8 cellular contexts compared by ENCODE assay signal in the genomic region with DNA sequence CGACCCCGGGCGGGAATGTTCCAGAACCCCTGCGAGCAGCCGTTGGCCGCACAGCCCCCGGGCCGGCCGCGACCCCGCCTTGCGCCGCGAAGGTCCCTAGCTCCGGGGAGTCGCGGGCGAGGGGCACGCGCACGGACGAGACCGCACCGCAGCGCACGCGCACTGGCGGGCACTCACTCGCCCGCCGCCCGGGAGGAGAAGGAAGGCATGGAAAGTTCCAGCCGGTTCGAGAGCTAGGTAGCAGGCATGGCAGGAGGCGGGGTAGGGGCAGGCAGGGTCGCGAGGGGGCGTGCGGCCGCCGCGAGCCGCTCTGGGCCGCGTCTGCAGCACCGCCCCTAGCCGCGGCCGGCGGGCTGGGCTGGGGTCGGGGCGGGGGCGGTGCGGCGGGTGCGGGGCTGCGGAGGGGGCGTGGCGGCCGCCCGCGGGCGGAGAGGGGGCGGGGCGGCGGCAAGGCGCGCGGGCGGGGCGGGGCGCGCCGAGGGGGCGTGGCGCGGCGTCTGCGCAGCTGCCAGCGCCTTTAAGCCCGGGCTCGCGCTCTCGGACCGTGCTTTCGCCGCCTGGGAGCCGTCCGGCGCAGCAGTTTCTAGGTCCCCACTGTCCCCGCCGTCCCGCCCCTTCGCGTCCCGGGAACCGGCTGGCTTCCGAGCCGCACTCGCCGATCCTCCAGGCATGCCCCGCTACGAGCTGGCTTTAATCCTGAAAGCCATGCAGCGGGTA. TPM values are rescaled to one million over a fixed set of nuclear protein-coding genes. Genes with fewer than 3 reads are reported as not detected.
DNase-seq lines count a peak whose midpoint lies in the region; ATAC-seq and TF ChIP-seq lines count a peak whose summit lies in the region.

A gene (plus strand): TSS at position 547 of the 717 bp plus-strand sequence. CDS start 123 bp downstream, at position 670.
A gene (plus strand): TSS at position 547 of the 717 bp plus-strand sequence. CDS start 21,621 bp downstream, outside the sequence.

- H3K36me3 Mint-ChIP-seq in IgD-negative memory B cell (peaks cover 6% of the 10 kb centered on the region), naive B cell (no peaks in the 10 kb centered on the region)
- H3K36me3 Mint-ChIP-seq in activated T-helper 1 cell treated with anti-CD3 and anti-CD28 coated beads, Interleukin-12 subunit alpha, Interleukin-12 subunit beta, Interleukin-2, Interleukin-4 antibody, amounts not matched to agents 30 ng/mL and 10 ng/mL and 1 ng/mL, durations not matched to agents 14 hours and 24 hours and 36 hours (ENCODE audit: low read depth): peaks cover 35% of the 10 kb centered on the region
- H3K36me3 Mint-ChIP-seq in stimulated activated effector memory CD8-positive, alpha-beta T cell treated with anti-CD3 and anti-CD28 coated beads, Interleukin-12 subunit alpha, Interleukin-12 subunit beta, amount 100 ng/mL, for 72 hours: peaks cover 46% of the 10 kb centered on the region

- H3K4me1 Mint-ChIP-seq in IgD-negative memory B cell (peaks cover 38 to 40% (median 38%) of the 10 kb centered on the region in 3 donors), naive B cell (peaks cover 28 to 43% (median 33%) of the 10 kb centered on the region in 3 donors)
- peaks cover 43% of the 10 kb centered on the region for H3K4me1 Mint-ChIP-seq in activated T-helper 1 cell treated with anti-CD3 and anti-CD28 coated beads, Interleukin-12 subunit alpha, Interleukin-12 subunit beta, Interleukin-2, Interleukin-4 antibody, amounts not matched to agents 30 ng/mL and 10 ng/mL and 1 ng/mL, durations not matched to agents 14 hours and 24 hours and 36 hours (ENCODE audit: low read depth)
- H3K4me1 Mint-ChIP-seq in stimulated activated effector memory CD8-positive, alpha-beta T cell treated with anti-CD3 and anti-CD28 coated beads, Interleukin-12 subunit alpha, Interleukin-12 subunit beta, amount 100 ng/mL, for 72 hours: peaks cover 44% of the 10 kb centered on the region

- H3K27me3 ChIP-seq in Peyer's patch: no peaks in the 10 kb centered on the region
- H3K27me3 ChIP-seq in fibroblast of lung (ENCODE audit: control insufficient read depth, insufficient read depth, low read length): no peaks in the 10 kb centered on the region

- H3K4me3 ChIP-seq in Peyer's patch (peak within 1 kb of the TSS; percentile 87 to 96 (median 91)), fibroblast of lung (replicated peaks in 1 of 4; ENCODE audit: control extremely low read depth in 1 of 4, insufficient read depth in 1 of 4, low read depth in 3 of 4, low read length in 4 of 4) (peak within 1 kb of the TSS; percentile 67 to 80 (median 80))

- peak; percentile 62 to 84 for TF ChIP-seq POLR2A in Peyer's patch (IDR thresholded peaks at IDR 0.05)

- H3K9ac ChIP-seq in fibroblast of lung (ENCODE audit: insufficient read depth, low read length): peak within 1 kb of the TSS; percentile 76

- H3K4me3 Mint-ChIP-seq in IgD-negative memory B cell (peak within 1 kb of the TSS; percentile 91 to 98 (median 96)), naive B cell (peak within 1 kb of the TSS; percentile 85 to 98 (median 92))
- H3K4me3 Mint-ChIP-seq in activated T-helper 1 cell treated with anti-CD3 and anti-CD28 coated beads, Interleukin-12 subunit alpha, Interleukin-12 subunit beta, Interleukin-2, Interleukin-4 antibody, amounts not matched to agents 30 ng/mL and 10 ng/mL and 1 ng/mL, durations not matched to agents 14 hours and 24 hours and 36 hours: peak within 1 kb of the TSS; percentile 96
- peak within 1 kb of the TSS; percentile 91 for H3K4me3 Mint-ChIP-seq in stimulated activated effector memory CD8-positive, alpha-beta T cell treated with anti-CD3 and anti-CD28 coated beads, Interleukin-12 subunit alpha, Interleukin-12 subunit beta, amount 100 ng/mL, for 72 hours

- TF ChIP-seq CTCF in Peyer's patch (IDR thresholded peaks at IDR 0.05) (peak in 1 of 6 experiments; percentile 5), fibroblast of lung (conservative IDR thresholded peaks at IDR 0.05 in 1 of 2, IDR thresholded peaks at IDR 0.05 in 1 of 2; ENCODE audit: low read depth in 1 of 2, low read length in 2 of 2) (no peak)

- H3K36me3 ChIP-seq in Peyer's patch: peaks cover 0 to 4% (median 0%) of the 10 kb centered on the region in 3 donors
- no peaks in the 10 kb centered on the region for H3K36me3 ChIP-seq in fibroblast of lung (ENCODE audit: control insufficient read depth, insufficient read depth, low read length)

- intact Hi-C loops in activated T-helper 1 cell treated with anti-CD3 and anti-CD28 coated beads, Interleukin-12 subunit alpha, Interleukin-12 subunit beta, Interleukin-2, Interleukin-4 antibody, amounts not matched to agents 30 ng/mL and 10 ng/mL and 1 ng/mL, durations not matched to agents 14 hours and 24 hours and 36 hours (cut with micrococcal nuclease): loop anchor here (2.0 to 10.0 kb wide), 4 partner anchors 50 to 542 kb away; a partner anchor contains a TSS

- peak within 1 kb of the TSS; percentile 84 to 97 (median 94) for H3K27ac ChIP-seq in Peyer's patch
- peak within 1 kb of the TSS; percentile 61 for H3K27ac ChIP-seq in fibroblast of lung (ENCODE audit: insufficient read depth, low read length)

- H3K27ac Mint-ChIP-seq in IgD-negative memory B cell: peak within 1 kb of the TSS; percentile 91 to 96 (median 95)
- peak within 1 kb of the TSS; percentile 90 for H3K27ac Mint-ChIP-seq in activated T-helper 1 cell treated with anti-CD3 and anti-CD28 coated beads, Interleukin-12 subunit alpha, Interleukin-12 subunit beta, Interleukin-2, Interleukin-4 antibody, amounts not matched to agents 30 ng/mL and 10 ng/mL and 1 ng/mL, durations not matched to agents 14 hours and 24 hours and 36 hours
- H3K27ac Mint-ChIP-seq in naive B cell: peak within 1 kb of the TSS; percentile 66 to 95 (median 88)
- H3K27ac Mint-ChIP-seq in stimulated activated effector memory CD8-positive, alpha-beta T cell treated with anti-CD3 and anti-CD28 coated beads, Interleukin-12 subunit alpha, Interleukin-12 subunit beta, amount 100 ng/mL, for 72 hours: peak within 1 kb of the TSS; percentile 89

- peaks cover 30% of the 10 kb centered on the region for H3K79me2 ChIP-seq in fibroblast of lung (ENCODE audit: control insufficient read depth, insufficient read depth, low read length)

- peak; percentile 80 for ATAC-seq in GM21529 (IDR thresholded peaks at IDR 0.05; ENCODE audit: unreplicated experiment)
- ATAC-seq in naive B cell (ENCODE audit: low read depth in 2 of 2): peak; percentile 73 to 74
- ATAC-seq in stimulated activated effector memory CD8-positive, alpha-beta T cell treated with anti-CD3 and anti-CD28 coated beads, Interleukin-12 subunit alpha, Interleukin-12 subunit beta, amount 100 ng/mL, for 72 hours: peak; percentile 84

- H3K4me1 ChIP-seq in Peyer's patch (peaks cover 0 to 21% (median 3%) of the 10 kb centered on the region in 4 donors), fibroblast of lung (ENCODE audit: control insufficient read depth, extremely low read depth, insufficient read depth, low read length) (no peaks in the 10 kb centered on the region)

- no peaks in the 10 kb centered on the region for H3K9me3 ChIP-seq in Peyer's patch
- H3K9me3 ChIP-seq in fibroblast of lung (ENCODE audit: control insufficient read depth, insufficient read depth, low read depth, low read length): no peaks in the 10 kb centered on the region

- H4K20me1 ChIP-seq in fibroblast of lung (ENCODE audit: control insufficient read depth, extremely low read depth, insufficient read depth, low read length): no peaks in the 10 kb centered on the region

- H3K27me3 Mint-ChIP-seq in IgD-negative memory B cell (no peaks in the 10 kb centered on the region), naive B cell (no peaks in the 10 kb centered on the region)
- H3K27me3 Mint-ChIP-seq in activated T-helper 1 cell treated with anti-CD3 and anti-CD28 coated beads, Interleukin-12 subunit alpha, Interleukin-12 subunit beta, Interleukin-2, Interleukin-4 antibody, amounts not matched to agents 30 ng/mL and 10 ng/mL and 1 ng/mL, durations not matched to agents 14 hours and 24 hours and 36 hours (ENCODE audit: insufficient read depth): peaks cover 4% of the 10 kb centered on the region

- DNase-seq in DMS153 treated with DMSO at 0.1 percent for 48 hours (lab: John Stamatoyannopoulos, UW; ENCODE audit: unreplicated experiment): peak; percentile 46
- peak; percentile 78 to 92 (median 91) for DNase-seq in Peyer's patch
- peak; percentile 67 for DNase-seq in activated T-helper 1 cell treated with anti-CD3 and anti-CD28 coated beads, Interleukin-12 subunit alpha, Interleukin-12 subunit beta, Interleukin-2, Interleukin-4 antibody, amounts not matched to agents 30 ng/mL and 10 ng/mL and 1 ng/mL, durations not matched to agents 14 hours and 24 hours and 36 hours (ENCODE audit: low spot score)
- DNase-seq in fibroblast of lung (ENCODE audit: low read depth in 2 of 2): peak; percentile 79 to 82
- peak; percentile 69 for DNase-seq in naive B cell
- DNase-seq in stimulated activated effector memory CD8-positive, alpha-beta T cell treated with anti-CD3 and anti-CD28 coated beads, Interleukin-12 subunit alpha, Interleukin-12 subunit beta, amount 100 ng/mL, for 72 hours (ENCODE audit: low spot score in 2 of 2): peak; percentile 65 to 90

- H3K4me2 ChIP-seq in fibroblast of lung (ENCODE audit: extremely low read depth, insufficient read depth, low read length): peak within 1 kb of the TSS; percentile 87

- H3K9me3 Mint-ChIP-seq in IgD-negative memory B cell (no peaks in the 10 kb centered on the region), naive B cell (no peaks in the 10 kb centered on the region)
- H3K9me3 Mint-ChIP-seq in activated T-helper 1 cell treated with anti-CD3 and anti-CD28 coated beads, Interleukin-12 subunit alpha, Interleukin-12 subunit beta, Interleukin-2, Interleukin-4 antibody, amounts not matched to agents 30 ng/mL and 10 ng/mL and 1 ng/mL, durations not matched to agents 14 hours and 24 hours and 36 hours: no peaks in the 10 kb centered on the region
- H3K9me3 Mint-ChIP-seq in stimulated activated effector memory CD8-positive, alpha-beta T cell treated with anti-CD3 and anti-CD28 coated beads, Interleukin-12 subunit alpha, Interleukin-12 subunit beta, amount 100 ng/mL, for 72 hours: no peaks in the 10 kb centered on the region

- peak within 1 kb of the TSS; percentile 63 for H2AFZ ChIP-seq in fibroblast of lung (ENCODE audit: low read length)

RNA-seq across cellular contexts. Expression of the first gene that starts in this region (rescaled TPM):
- polyA plus RNA-seq in IgD-negative memory B cell (162 TPM), fibroblast of lung (45.6 and 58.7 TPM in 2 replicates), naive B cell (ENCODE audit: low read depth in 6 of 6) (100 to 1,000 TPM in 3 of 6 donors, 10 to 100 TPM in 3; 92.5 to 132 (median 103) TPM)
- total RNA-seq in Peyer's patch (10 to 100 TPM; 20.3 to 29.7 (median 22.7) TPM), fibroblast of lung (19.3 and 20.0 TPM in 2 replicates)
- 137 and 139 TPM in 2 replicates for total RNA-seq in activated T-helper 1 cell treated with anti-CD3 and anti-CD28 coated beads, Interleukin-12 subunit alpha, Interleukin-12 subunit beta, Interleukin-2, Interleukin-4 antibody, amounts not matched to agents 30 ng/mL and 10 ng/mL and 1 ng/mL, durations not matched to agents 14 hours and 24 hours and 36 hours
- 56.6 and 75.7 TPM in 2 replicates for polyA plus RNA-seq in fibroblast of lung (2012)
- 3.8 and 6.4 TPM in 2 replicates for polyA minus RNA-seq in fibroblast of lung (ENCODE audit: low replicate concordance)

RNA-seq across cellular contexts. Expression of the second gene that starts in this region (rescaled TPM):
- polyA plus RNA-seq in IgD-negative memory B cell: 0.93 TPM
- 10 to 100 TPM; 15.8 to 20.5 (median 17.7) TPM for total RNA-seq in Peyer's patch
- 45.4 and 48.0 TPM in 2 replicates for total RNA-seq in activated T-helper 1 cell treated with anti-CD3 and anti-CD28 coated beads, Interleukin-12 subunit alpha, Interleukin-12 subunit beta, Interleukin-2, Interleukin-4 antibody, amounts not matched to agents 30 ng/mL and 10 ng/mL and 1 ng/mL, durations not matched to agents 14 hours and 24 hours and 36 hours
- total RNA-seq in fibroblast of lung: 28.6 and 35.7 TPM in 2 replicates
- 4.9 and 6.2 TPM in 2 replicates for polyA plus RNA-seq in fibroblast of lung
- polyA plus RNA-seq in fibroblast of lung (2012): 3.6 and 5.2 TPM in 2 replicates
- 6.7 and 9.6 TPM in 2 replicates for polyA minus RNA-seq in fibroblast of lung (ENCODE audit: low replicate concordance)
- under 1 TPM; 0.06 to 0.92 (median 0.71) TPM for polyA plus RNA-seq in naive B cell (ENCODE audit: low read depth in 6 of 6)

Comparison
In these comparisons a context has a peak if more than half of its experiments do, and no peak if none do; other contexts are left out.
1. Peak in every context shown above with its lines: DNase-seq, ATAC-seq, H3K4me3 ChIP-seq and H3K27ac ChIP-seq.